In genomic region chr1:41461790-41462679, GRCh38 we compare ENCODE assay signal across 1 cellular context.
TF ChIP-seq lines count a peak whose summit lies in the region.

No MANE protein-coding gene starts in this region.

TF ChIP-seq in H1, 55 proteins besides CTCF, POLR2A, EP300 and RAD21 (continued from another document):
- TF ChIP-seq SUZ12 (IDR thresholded peaks at IDR 0.05; ENCODE audit: low read length) = no peak
- no peak for TF ChIP-seq JUND (IDR thresholded peaks at IDR 0.05; ENCODE audit: low read length)
- no peak for TF ChIP-seq CEBPB (IDR thresholded peaks at IDR 0.05; ENCODE audit: low read depth, low read length)
TF ChIP-seq in H1: peak in this region for 0.
